ENCODE assay signal across 9 cellular contexts in the genomic region with DNA sequence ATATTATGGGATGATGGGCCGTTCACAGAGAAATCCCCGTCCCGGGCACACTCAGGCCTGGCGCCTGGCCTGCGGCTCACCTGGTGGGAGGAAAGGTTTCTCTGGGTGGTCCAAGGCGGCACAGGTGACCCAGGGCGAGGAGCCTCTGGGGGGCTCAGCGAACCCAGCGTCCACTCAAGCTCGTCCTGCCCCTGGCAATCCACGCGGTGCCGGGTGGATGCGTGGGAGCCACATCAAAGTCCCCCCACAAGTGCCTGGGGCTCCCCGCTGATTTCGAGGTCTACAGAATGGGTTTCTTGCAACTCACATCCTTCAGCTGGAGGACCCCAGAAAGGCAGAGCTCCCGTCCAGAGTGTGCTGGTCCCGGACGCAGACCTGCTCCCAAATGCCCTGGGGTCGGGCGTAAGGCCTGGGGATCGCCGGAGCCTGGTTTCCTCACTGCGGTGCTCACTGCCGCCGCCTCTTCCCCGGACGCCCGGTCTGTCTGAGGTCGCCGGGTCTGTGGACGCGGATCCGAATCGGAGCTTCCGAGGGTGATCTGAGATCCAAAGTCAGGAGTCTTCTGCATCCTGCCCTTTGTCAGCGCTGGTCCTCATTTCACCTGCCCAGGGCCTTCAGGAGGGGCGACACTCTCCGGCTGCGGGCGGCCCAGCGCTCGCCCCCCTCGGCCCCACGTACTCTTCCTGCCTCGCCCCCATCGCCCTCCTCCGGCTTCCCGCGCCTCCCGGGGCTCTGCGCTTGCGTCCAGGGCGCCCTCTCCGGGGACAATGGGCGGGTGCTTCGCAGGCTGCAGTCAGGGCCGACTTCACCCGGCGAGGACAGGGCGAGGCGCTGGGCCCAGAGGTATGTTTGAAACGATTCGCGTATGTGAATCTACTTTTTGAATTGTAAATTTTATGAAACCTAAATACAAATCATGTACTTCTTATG. TPM values are rescaled to one million over a fixed set of nuclear protein-coding genes. Genes with fewer than 3 reads are reported as not detected.
DNase-seq lines count a peak whose midpoint lies in the region; ATAC-seq and TF ChIP-seq lines count a peak whose summit lies in the region.
"Had no signal": no experiment of that assay in that cellular context is flagged by ENCODE, and none has a peak within 500 bp of the region (broad histone marks: within the 10 kb centered on the region; RNA-seq: fewer than 3 reads in every experiment).

No MANE protein-coding gene starts in this region.

- peaks cover 3 to 6% (median 4%) of the 10 kb centered on the region in 3 donors for H3K27me3 Mint-ChIP-seq in CD14-positive monocyte (ENCODE audit: low read depth in 3 of 3)
- peaks cover 8% of the 10 kb centered on the region for H3K27me3 Mint-ChIP-seq in osteocyte (ENCODE audit: unreplicated experiment)

- H3K9me3 Mint-ChIP-seq in CD14-positive monocyte = peaks cover 0 to 10% (median 0%) of the 10 kb centered on the region in 7 donors
- H3K9me3 Mint-ChIP-seq in osteocyte (ENCODE audit: unreplicated experiment) = no peaks in the 10 kb centered on the region

- ATAC-seq in GM21390 (IDR thresholded peaks at IDR 0.05; ENCODE audit: unreplicated experiment) (peak; percentile 50), heart left ventricle (peak; percentile 42 to 99 (median 97))
- ATAC-seq: HCT116 had no signal

- H3K4me1 Mint-ChIP-seq in CD14-positive monocyte (peaks cover 34% of the 10 kb centered on the region), osteocyte (ENCODE audit: unreplicated experiment) (no peaks in the 10 kb centered on the region)

- intact Hi-C loops in CD14-positive monocyte (cut with micrococcal nuclease) (no loop called here), heart left ventricle (cut with DNase I) (no loop called here), uterus (cut with DNase I; ENCODE audit: low total_unique reads) (no loop called here)

- DNase-seq in CD14-positive monocyte (ENCODE audit: low spot score) = peak; percentile 58
- peak; percentile 53 to 72 for DNase-seq in NCI-H526 (lab: John Stamatoyannopoulos, UW)
- DNase-seq in activated gamma-delta T cell (lab: John Stamatoyannopoulos, UW) = peak; percentile 43
- peak; percentile 79 to 87 (median 83) for DNase-seq in heart left ventricle
- DNase-seq in renal cortical epithelial cell (ENCODE audit: low read depth) = peak; percentile 6
- peak; percentile 58 to 67 for DNase-seq in uterus
- DNase-seq in osteocyte (ENCODE audit: extremely low spot score, unreplicated experiment) = no peak

- H3K27ac Mint-ChIP-seq in CD14-positive monocyte (peak overlapping the region in 4 of 7 donors; percentile 15 to 48 (median 28)), osteocyte (ENCODE audit: unreplicated experiment) (no peak overlapping the region)

- H3K9me3 ChIP-seq in heart left ventricle = no peaks in the 10 kb centered on the region
- no peaks in the 10 kb centered on the region for H3K9me3 ChIP-seq in uterus

- H3K36me3 ChIP-seq in heart left ventricle (no peaks in the 10 kb centered on the region), uterus (no peaks in the 10 kb centered on the region)

- H3K36me3 Mint-ChIP-seq in CD14-positive monocyte = peaks cover 0 to 2% of the 10 kb centered on the region in 2 donors
- H3K36me3 Mint-ChIP-seq in osteocyte (ENCODE audit: unreplicated experiment) = no peaks in the 10 kb centered on the region

- TF ChIP-seq POLR2A in heart left ventricle (IDR thresholded peaks at IDR 0.05) (no peak), uterus (IDR thresholded peaks at IDR 0.05) (peak in 1 of 2 donors; percentile 29)

- peak; percentile 48 for TF ChIP-seq CTCF in CD14-positive monocyte (IDR thresholded peaks at IDR 0.05)
- TF ChIP-seq CTCF in heart left ventricle (IDR thresholded peaks at IDR 0.05) = peak in 7 of 12 donors; percentile 7 to 45 (median 31)
- TF ChIP-seq CTCF in uterus (IDR thresholded peaks at IDR 0.05) = peak; percentile 15 to 38 (median 24)
- TF ChIP-seq CTCF in osteocyte (IDR thresholded peaks at IDR 0.05) = no peak

- 18 to 28% (median 24%) methylated on average over 48 to 65 of the region's 65 CpGs for WGBS in heart left ventricle, 4 donors

- H3K27ac ChIP-seq in heart left ventricle (peak overlapping the region in 11 of 12 donors; percentile 28 to 70 (median 53)), uterus (peak overlapping the region; percentile 37 to 51)

- H3K4me3 ChIP-seq in heart left ventricle (peak overlapping the region; percentile 12 to 68 (median 56)), uterus (peak overlapping the region; percentile 33 to 34)

- peaks cover 0 to 12% (median 0%) of the 10 kb centered on the region in 12 donors for H3K4me1 ChIP-seq in heart left ventricle
- no peaks in the 10 kb centered on the region for H3K4me1 ChIP-seq in uterus

- H3K27me3 ChIP-seq in heart left ventricle (peaks cover 0 to 7% (median 0%) of the 10 kb centered on the region in 9 donors), uterus (no peaks in the 10 kb centered on the region)

- peak overlapping the region; percentile 86 to 89 for H3K4me3 Mint-ChIP-seq in CD14-positive monocyte
- no peak overlapping the region for H3K4me3 Mint-ChIP-seq in osteocyte (ENCODE audit: unreplicated experiment)

RNA-seq across cellular contexts. Expression of gene RUFY1, which starts 20.0 kb away (rescaled TPM):
- polyA plus RNA-seq in CD14-positive monocyte (10 to 100 TPM; 28.8 to 29.3 TPM), heart left ventricle (10 to 100 TPM; 25.0 to 27.8 TPM)
- total RNA-seq in heart left ventricle (10 to 100 TPM; 14.3 to 30.9 (median 22.1) TPM), renal cortical epithelial cell (41.3 and 85.2 TPM in 2 replicates), uterus (10 to 100 TPM in 3 of 4 donors, 1 to 10 TPM in 1; 8.2 to 59.2 (median 42.1) TPM), osteocyte (46.5 and 55.4 TPM in 2 replicates)
